Comparison of ENCODE assay signal across 2 cellular contexts in the genomic region with DNA sequence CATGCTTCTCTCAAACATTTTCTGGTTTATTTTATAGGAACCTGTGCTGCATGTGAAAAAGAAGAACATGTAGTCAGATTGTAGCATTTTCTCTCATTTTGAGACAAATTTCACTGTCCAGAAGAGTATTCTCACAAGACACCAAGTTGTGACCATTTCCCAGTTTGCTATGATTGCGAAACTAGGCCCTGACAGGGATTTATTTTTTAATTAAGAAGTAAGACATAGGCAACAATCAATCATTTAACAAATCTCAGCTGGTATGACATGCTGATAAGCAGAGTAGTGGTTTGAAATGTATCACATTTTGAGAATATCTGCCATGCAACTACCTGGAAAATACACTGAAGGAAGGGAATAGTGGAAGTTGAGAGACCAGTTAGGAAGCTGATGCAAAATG.
TF ChIP-seq lines count a peak whose summit lies in the region.

No MANE protein-coding gene starts in this region.

TF ChIP-seq in Ishikawa, 13 proteins besides CTCF, POLR2A, EP300 and RAD21:
- no peak for TF ChIP-seq NFIC (IDR thresholded peaks at IDR 0.05)
- TF ChIP-seq CEBPB (IDR thresholded peaks at IDR 0.05) = peak; percentile 74
TF ChIP-seq in Ishikawa: peak in this region for 1.

TF ChIP-seq in H1, 55 proteins besides CTCF, POLR2A, EP300 and RAD21:
- no peak for TF ChIP-seq TAF1 (IDR thresholded peaks at IDR 0.05; ENCODE audit: low read depth, low read length)
- no peak for TF ChIP-seq RBBP5 (IDR thresholded peaks at IDR 0.05; ENCODE audit: borderline replicate concordance, low read depth, low read length)
- no peak for TF ChIP-seq MAFK (IDR thresholded peaks at IDR 0.05; ENCODE audit: low read depth, low read length)
- TF ChIP-seq TAF7 (optimal IDR thresholded peaks at IDR 0.05; ENCODE audit: borderline replicate concordance, low read depth, low read length) = no peak
- peak; percentile 68; the same call in 1 of the 2 replicates for TF ChIP-seq CEBPB (IDR thresholded peaks at IDR 0.05; ENCODE audit: low read depth, low read length)
- TF ChIP-seq KDM1A (IDR thresholded peaks at IDR 0.05; ENCODE audit: borderline replicate concordance, low read length) = no peak
TF ChIP-seq in H1: peak in this region for 1.
